In the genomic region with DNA sequence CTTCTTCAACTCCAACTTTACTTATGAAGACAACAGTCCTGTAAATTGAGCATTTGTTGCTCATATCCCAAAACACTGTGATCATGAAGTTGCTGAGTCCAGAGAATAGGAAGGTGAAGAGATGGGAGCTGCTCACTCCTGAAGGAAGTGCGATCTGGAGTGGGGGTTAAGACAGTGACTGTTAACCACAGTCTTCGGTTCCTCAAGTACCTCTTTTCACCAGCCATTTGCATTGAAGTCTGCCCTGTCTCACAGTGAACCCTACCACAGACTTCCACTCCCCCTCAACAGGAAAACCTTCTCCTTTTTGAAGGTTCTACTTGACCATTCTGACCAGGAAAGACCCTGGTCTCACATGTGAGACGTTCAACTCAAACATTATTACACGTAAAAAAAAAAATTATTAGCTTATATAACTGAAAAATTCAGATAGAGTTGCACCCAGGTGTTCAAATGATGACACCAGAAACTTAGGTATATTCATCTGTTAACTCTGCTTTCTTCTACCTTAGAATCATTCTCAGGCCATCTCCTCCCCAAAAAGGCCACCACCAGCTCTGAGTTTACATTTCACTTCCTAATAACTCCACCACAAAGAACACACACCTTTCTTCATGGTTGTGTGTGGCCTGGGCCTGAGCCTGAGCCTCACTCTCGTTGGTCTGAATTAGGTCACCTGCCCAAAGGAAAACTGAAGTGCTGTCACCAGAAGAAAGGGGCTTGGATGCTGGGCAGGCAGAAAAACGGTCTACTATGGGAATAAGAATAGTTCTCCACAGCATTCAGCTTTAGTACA, we compare ENCODE assay signal across 19 cellular contexts.
A peak's percentile ranks its signal among the peaks of the same experiment; 100 is the strongest.
DNase-seq lines count a peak whose midpoint lies in the region; ATAC-seq and TF ChIP-seq lines count a peak whose summit lies in the region.
"Had no signal": no experiment of that assay in that cellular context is flagged by ENCODE, and none has a peak within 500 bp of the region (broad histone marks: within the 10 kb centered on the region; RNA-seq: fewer than 3 reads in every experiment).

No MANE protein-coding gene starts in this region.

- DNase-seq in nephron progenitor cell = no peak
- DNase-seq in dorsolateral prefrontal cortex = no peak
- no peak for DNase-seq in thyroid gland
- DNase-seq: activated CD4-positive, alpha-beta memory T cell treated with anti-CD3 and anti-CD28 coated beads, Interleukin-2, amount 10 ng/mL, durations not matched to agents 7 days and 5 days; DMS79; gastrocnemius medialis; NCI-H1048; occipital lobe; sigmoid colon; SJCRH30; stimulated activated CD4-positive, alpha-beta T cell treated with anti-CD3 and anti-CD28 coated beads, Interleukin-4, amount 100 ng/mL, for 4 hours; transverse colon had no signal

- ATAC-seq in GM19351 (IDR thresholded peaks at IDR 0.05; ENCODE audit: unreplicated experiment) (peak; percentile 80), HG02588 (IDR thresholded peaks at IDR 0.05; ENCODE audit: unreplicated experiment) (peak; percentile 62), HG03103 (IDR thresholded peaks at IDR 0.05; ENCODE audit: low read depth, unreplicated experiment) (peak; percentile 79), GM18519 (IDR thresholded peaks at IDR 0.05; ENCODE audit: low FRiP score, unreplicated experiment) (no peak)
- ATAC-seq: gastrocnemius medialis had no signal

- H3K4me1 Mint-ChIP-seq in nephron progenitor cell = peaks cover 12% of the 10 kb centered on the region
- H3K4me1 Mint-ChIP-seq: activated CD4-positive, alpha-beta memory T cell treated with anti-CD3 and anti-CD28 coated beads, Interleukin-2, amount 10 ng/mL, durations not matched to agents 7 days and 5 days; central memory CD8-positive, alpha-beta T cell had no signal

- intact Hi-C loops in dorsolateral prefrontal cortex (cut with DNase I) (no loop called here), thyroid gland (cut with DNase I) (no loop called here)

- H3K4me3 Mint-ChIP-seq in nephron progenitor cell = no peak overlapping the region
- H3K4me3 Mint-ChIP-seq: activated CD4-positive, alpha-beta memory T cell treated with anti-CD3 and anti-CD28 coated beads, Interleukin-2, amount 10 ng/mL, durations not matched to agents 7 days and 5 days; activated T-helper 1 cell treated with anti-CD3 and anti-CD28 coated beads, Interleukin-12 subunit alpha, Interleukin-12 subunit beta, Interleukin-2, Interleukin-4 antibody, amounts not matched to agents 30 ng/mL and 10 ng/mL and 1 ng/mL, durations not matched to agents 14 hours and 24 hours and 36 hours; central memory CD8-positive, alpha-beta T cell had no signal

- no peaks in the 10 kb centered on the region for H3K36me3 ChIP-seq in thyroid gland
- H3K36me3 ChIP-seq: gastrocnemius medialis, SJCRH30, transverse colon had no signal

- WGBS in thyroid gland, 2 donors = 86 to 89% methylated on average over 6 of the region's 6 CpGs

- H3K36me3 Mint-ChIP-seq in nephron progenitor cell (ENCODE audit: low read depth) = peaks cover 69% of the 10 kb centered on the region

- no peak for TF ChIP-seq POLR2A in thyroid gland (IDR thresholded peaks at IDR 0.05)

- H3K4me1 ChIP-seq in thyroid gland = no peaks in the 10 kb centered on the region
- H3K4me1 ChIP-seq: gastrocnemius medialis, sigmoid colon, SJCRH30, transverse colon had no signal

- H3K9me3 ChIP-seq in thyroid gland = no peaks in the 10 kb centered on the region
- H3K9me3 ChIP-seq: gastrocnemius medialis, sigmoid colon, SJCRH30, transverse colon had no signal

- peak overlapping the region; percentile 37 for H3K27ac Mint-ChIP-seq in nephron progenitor cell
- H3K27ac Mint-ChIP-seq: activated CD4-positive, alpha-beta memory T cell treated with anti-CD3 and anti-CD28 coated beads, Interleukin-2, amount 10 ng/mL, durations not matched to agents 7 days and 5 days; activated T-helper 1 cell treated with anti-CD3 and anti-CD28 coated beads, Interleukin-12 subunit alpha, Interleukin-12 subunit beta, Interleukin-2, Interleukin-4 antibody, amounts not matched to agents 30 ng/mL and 10 ng/mL and 1 ng/mL, durations not matched to agents 14 hours and 24 hours and 36 hours had no signal

- H3K4me3 ChIP-seq in dorsolateral prefrontal cortex (no peak overlapping the region), thyroid gland (replicated peaks in 1 of 3) (no peak overlapping the region)
- H3K4me3 ChIP-seq: gastrocnemius medialis, sigmoid colon, SJCRH30, transverse colon had no signal

- H3K27me3 ChIP-seq in dorsolateral prefrontal cortex (no peaks in the 10 kb centered on the region), thyroid gland (no peaks in the 10 kb centered on the region)
- H3K27me3 ChIP-seq: gastrocnemius medialis, sigmoid colon, SJCRH30 had no signal

- no peaks in the 10 kb centered on the region for H3K27me3 Mint-ChIP-seq in nephron progenitor cell (ENCODE audit: low read depth, poor library complexity)

- no peaks in the 10 kb centered on the region for H3K9me3 Mint-ChIP-seq in nephron progenitor cell
- H3K9me3 Mint-ChIP-seq: activated CD4-positive, alpha-beta memory T cell treated with anti-CD3 and anti-CD28 coated beads, Interleukin-2, amount 10 ng/mL, durations not matched to agents 7 days and 5 days; activated T-helper 1 cell treated with anti-CD3 and anti-CD28 coated beads, Interleukin-12 subunit alpha, Interleukin-12 subunit beta, Interleukin-2, Interleukin-4 antibody, amounts not matched to agents 30 ng/mL and 10 ng/mL and 1 ng/mL, durations not matched to agents 14 hours and 24 hours and 36 hours; central memory CD8-positive, alpha-beta T cell had no signal

- no peak for TF ChIP-seq CTCF in nephron progenitor cell (IDR thresholded peaks at IDR 0.05)
- no peak for TF ChIP-seq CTCF in dorsolateral prefrontal cortex (IDR thresholded peaks at IDR 0.05 in 54 of 56, conservative IDR thresholded peaks at IDR 0.05 in 2 of 56; ENCODE audit: low read depth in 1 of 56, partially characterized antibody in 56 of 56)
- no peak for TF ChIP-seq CTCF in thyroid gland (IDR thresholded peaks at IDR 0.05)

- H3K27ac ChIP-seq in dorsolateral prefrontal cortex (no peak overlapping the region), thyroid gland (no peak overlapping the region)
- H3K27ac ChIP-seq: C4-2B, gastrocnemius medialis, sigmoid colon, SJCRH30, transverse colon had no signal
